In the genomic region with DNA sequence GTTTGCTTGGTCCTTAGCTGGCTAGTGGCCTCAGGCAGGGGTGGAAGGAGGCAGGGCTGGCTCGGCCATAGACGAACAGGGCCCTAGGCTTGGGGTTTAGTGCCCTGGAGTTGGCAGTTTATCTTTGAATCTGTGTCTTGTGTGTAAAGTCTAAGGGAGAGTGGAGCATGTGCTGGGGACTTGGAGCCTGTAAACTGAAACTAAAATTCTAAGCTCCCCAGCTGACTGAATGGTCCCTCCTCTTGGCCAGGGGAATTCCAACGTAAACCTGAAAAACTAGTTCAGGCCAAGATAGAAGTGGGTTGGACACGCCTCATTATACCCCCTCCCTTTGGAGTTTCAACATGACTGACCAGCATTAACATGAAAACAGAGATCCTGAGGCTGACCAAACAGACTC, we compare ENCODE assay signal across 8 cellular contexts.
DNase-seq lines count a peak whose midpoint lies in the region; ATAC-seq and TF ChIP-seq lines count a peak whose summit lies in the region.

No MANE protein-coding gene starts in this region.

- H3K9me3 Mint-ChIP-seq in T-helper 1 cell treated with Interleukin-12 subunit alpha and Interleukin-12 subunit beta and Interleukin-4 antibody, amounts not matched to agents 30 μg/mL and 1 μg/mL, for 36 hours, result peaks cover 18% of the 10 kb centered on the region
- H3K9me3 Mint-ChIP-seq in nephron progenitor cell, result peaks cover 12% of the 10 kb centered on the region

- H3K4me1 Mint-ChIP-seq in T-helper 1 cell treated with Interleukin-12 subunit alpha and Interleukin-12 subunit beta and Interleukin-4 antibody, amounts not matched to agents 30 μg/mL and 1 μg/mL, for 36 hours (ENCODE audit: low read depth), result peaks cover 5% of the 10 kb centered on the region
- peaks cover 11% of the 10 kb centered on the region for H3K4me1 Mint-ChIP-seq in nephron progenitor cell

- H3K27me3 Mint-ChIP-seq in T-helper 1 cell treated with Interleukin-12 subunit alpha and Interleukin-12 subunit beta and Interleukin-4 antibody, amounts not matched to agents 30 μg/mL and 1 μg/mL, for 36 hours (ENCODE audit: low read depth), result no peaks in the 10 kb centered on the region
- peaks cover 3% of the 10 kb centered on the region for H3K27me3 Mint-ChIP-seq in nephron progenitor cell (ENCODE audit: low read depth, poor library complexity)

- DNase-seq in T-helper 1 cell (no peak), T47D (ENCODE audit: low read depth in 1 of 2, low spot score in 1 of 2) (peak; percentile 35 to 93), nephron progenitor cell (no peak), erythroblast (lab: John Stamatoyannopoulos, UW) (no peak), amygdala (lab: John Stamatoyannopoulos, UW) (no peak), AG08396 (ENCODE audit: low spot score) (no peak)

- in situ Hi-C loops in T47D (cut with HindIII; ENCODE audit: low pct_unique_long_range_greater_than_20kb, low sequenced_read_pairs), result no loop called here

- H3K36me3 Mint-ChIP-seq in T-helper 1 cell treated with Interleukin-12 subunit alpha and Interleukin-12 subunit beta and Interleukin-4 antibody, amounts not matched to agents 30 μg/mL and 1 μg/mL, for 36 hours (ENCODE audit: low read depth), result peaks cover 6% of the 10 kb centered on the region
- no peaks in the 10 kb centered on the region for H3K36me3 Mint-ChIP-seq in nephron progenitor cell (ENCODE audit: low read depth)

- H3K4me3 Mint-ChIP-seq in T-helper 1 cell treated with Interleukin-12 subunit alpha and Interleukin-12 subunit beta and Interleukin-4 antibody, amounts not matched to agents 30 μg/mL and 1 μg/mL, for 36 hours, result no peak overlapping the region
- no peak overlapping the region for H3K4me3 Mint-ChIP-seq in nephron progenitor cell

- no peak for TF ChIP-seq POLR2A in erythroblast (IDR thresholded peaks at IDR 0.05; ENCODE audit: low read length)

- no peak for TF ChIP-seq CTCF in nephron progenitor cell (IDR thresholded peaks at IDR 0.05)

- H3K27ac Mint-ChIP-seq in T-helper 1 cell treated with Interleukin-12 subunit alpha and Interleukin-12 subunit beta and Interleukin-4 antibody, amounts not matched to agents 30 μg/mL and 1 μg/mL, for 36 hours, result peak overlapping the region; percentile 56
- H3K27ac Mint-ChIP-seq in nephron progenitor cell, result peak overlapping the region; percentile 49

- ATAC-seq in HG03196 (IDR thresholded peaks at IDR 0.05; ENCODE audit: unreplicated experiment), result peak; percentile 68

Comparison
In these comparisons a context has a peak if more than half of its experiments do, and no peak if none do; other contexts are left out.
1. DNase-seq: peak in T47D (2 of 2); none in T-helper 1 cell (0 of 5), nephron progenitor cell (single experiment), erythroblast (0 of 2), amygdala (0 of 56) and AG08396 (single experiment).